ENCODE assay signal across 19 cellular contexts in genomic region chr11:13923182-13923581, GRCh38. TPM values are rescaled to one million over a fixed set of nuclear protein-coding genes. Genes with fewer than 3 reads are reported as not detected.
DNase-seq lines count a peak whose midpoint lies in the region; ATAC-seq and TF ChIP-seq lines count a peak whose summit lies in the region.
"Had no signal": no experiment of that assay in that cellular context is flagged by ENCODE, and none has a peak within 500 bp of the region (broad histone marks: within the 10 kb centered on the region; RNA-seq: fewer than 3 reads in every experiment).

No MANE protein-coding gene starts in this region.

- intact Hi-C loops in gastrocnemius medialis (cut with DNase I; ENCODE audit: low total_unique reads): no loop called here

- H3K9me3 ChIP-seq in Peyer's patch (no peaks in the 10 kb centered on the region), gastrocnemius medialis (no peaks in the 10 kb centered on the region)

- peak overlapping the region; percentile 66 for H3K4me3 Mint-ChIP-seq in activated CD4-positive, alpha-beta T cell treated with anti-CD3 and anti-CD28 coated beads, Interleukin-2, amount 10 ng/mL, durations not matched to agents 7 days and 5 days
- H3K4me3 Mint-ChIP-seq in nephron: no peak overlapping the region

- peak overlapping the region; percentile 99 for H3K27ac Mint-ChIP-seq in activated CD4-positive, alpha-beta T cell treated with anti-CD3 and anti-CD28 coated beads, Interleukin-2, amount 10 ng/mL, durations not matched to agents 7 days and 5 days
- H3K27ac Mint-ChIP-seq in nephron: peak overlapping the region; percentile 15 to 92 (median 42)

- peaks cover 50% of the 10 kb centered on the region for H3K4me1 Mint-ChIP-seq in activated CD4-positive, alpha-beta T cell treated with anti-CD3 and anti-CD28 coated beads, Interleukin-2, amount 10 ng/mL, durations not matched to agents 7 days and 5 days
- H3K4me1 Mint-ChIP-seq in nephron: peaks cover 32% of the 10 kb centered on the region

- H3K9me3 Mint-ChIP-seq in activated CD4-positive, alpha-beta T cell treated with anti-CD3 and anti-CD28 coated beads, Interleukin-2, amount 10 ng/mL, durations not matched to agents 7 days and 5 days: peaks cover 26% of the 10 kb centered on the region
- no peaks in the 10 kb centered on the region for H3K9me3 Mint-ChIP-seq in nephron
- H3K9me3 Mint-ChIP-seq: memory B cell had no signal

- H3K4me1 ChIP-seq in Peyer's patch: peaks cover 0 to 15% (median 8%) of the 10 kb centered on the region in 4 donors
- no peaks in the 10 kb centered on the region for H3K4me1 ChIP-seq in gastrocnemius medialis

- H3K36me3 ChIP-seq in Peyer's patch (no peaks in the 10 kb centered on the region), gastrocnemius medialis (no peaks in the 10 kb centered on the region)

- DNase-seq in activated CD4-positive, alpha-beta T cell treated with anti-CD3 and anti-CD28 coated beads, Interleukin-2, amount 10 ng/mL, durations not matched to agents 7 days and 5 days: no peak
- DNase-seq in activated CD4-positive, alpha-beta T cell treated with anti-CD3 and anti-CD28 coated beads for 4 hours: no peak
- DNase-seq in Peyer's patch (peak in 1 of 3 donors; percentile 51), epithelial cell of proximal tubule (ENCODE audit: low read depth) (peak; percentile 57), gastrocnemius medialis (no peak)
- DNase-seq: activated CD4-positive, alpha-beta T cell treated with anti-CD3 and anti-CD28 coated beads, Interleukin-2, amount 50 U/mL, for 1 hour; activated naive CD4-positive, alpha-beta T cell; erythroblast; hypothalamus; IMR-90; NCI-H1417 treated with DMSO at 0.1 percent for 48 hours; NCI-H524 had no signal

- ATAC-seq in GM21825 (IDR thresholded peaks at IDR 0.05; ENCODE audit: unreplicated experiment) (no peak), HG02981 (IDR thresholded peaks at IDR 0.05; ENCODE audit: unreplicated experiment) (no peak), gastrocnemius medialis (no peak)

- H3K36me3 Mint-ChIP-seq in activated CD4-positive, alpha-beta T cell treated with anti-CD3 and anti-CD28 coated beads, Interleukin-2, amount 10 ng/mL, durations not matched to agents 7 days and 5 days (ENCODE audit: low read depth): peaks cover 38% of the 10 kb centered on the region
- no peaks in the 10 kb centered on the region for H3K36me3 Mint-ChIP-seq in nephron (ENCODE audit: low read depth)
- H3K36me3 Mint-ChIP-seq: memory B cell had no signal

- CTCF ChIA-PET in activated CD4-positive, alpha-beta T cell treated with anti-CD3 and anti-CD28 coated beads, Interleukin-2, amount 10 ng/mL, durations not matched to agents 7 days and 5 days (lab: Charles Lee): no interaction called here

- POLR2A ChIA-PET in activated CD4-positive, alpha-beta T cell treated with anti-CD3 and anti-CD28 coated beads, Interleukin-2, amount 10 ng/mL, durations not matched to agents 7 days and 5 days (lab: Charles Lee): no interaction called here

- no peak overlapping the region for H3K4me3 ChIP-seq in Peyer's patch
- no peak overlapping the region for H3K4me3 ChIP-seq in epithelial cell of proximal tubule (ENCODE audit: low read depth, low read length)
- H3K4me3 ChIP-seq in gastrocnemius medialis: no peak overlapping the region
- H3K4me3 ChIP-seq: smooth muscle cell had no signal

- TF ChIP-seq CTCF in Peyer's patch (IDR thresholded peaks at IDR 0.05) (peak in 3 of 6 experiments; percentile 18 to 43 (median 37)), epithelial cell of proximal tubule (conservative IDR thresholded peaks at IDR 0.05; ENCODE audit: low read depth, low read length) (peak; percentile 62), nephron (IDR thresholded peaks at IDR 0.05; ENCODE audit: unreplicated experiment in 3 of 3) (no peak), gastrocnemius medialis (IDR thresholded peaks at IDR 0.05 in 4 of 5, conservative IDR thresholded peaks at IDR 0.05 in 1 of 5) (no peak)

- peak overlapping the region; percentile 13 to 73 (median 42) for H3K27ac ChIP-seq in Peyer's patch
- H3K27ac ChIP-seq in gastrocnemius medialis: no peak overlapping the region

- in situ Hi-C loops in gastrocnemius medialis (cut with MboI; ENCODE audit: low sequenced_read_pairs in 4 of 4): no loop called here

- TF ChIP-seq POLR2A in Peyer's patch (IDR thresholded peaks at IDR 0.05): no peak
- TF ChIP-seq POLR2A in gastrocnemius medialis (IDR thresholded peaks at IDR 0.05): no peak

- peaks cover 8% of the 10 kb centered on the region for H3K27me3 Mint-ChIP-seq in activated CD4-positive, alpha-beta T cell treated with anti-CD3 and anti-CD28 coated beads, Interleukin-2, amount 10 ng/mL, durations not matched to agents 7 days and 5 days
- H3K27me3 Mint-ChIP-seq in nephron (ENCODE audit: low read depth): peaks cover 10% of the 10 kb centered on the region

- no peaks in the 10 kb centered on the region for H3K27me3 ChIP-seq in Peyer's patch
- H3K27me3 ChIP-seq in gastrocnemius medialis: no peaks in the 10 kb centered on the region

RNA-seq across cellular contexts. Expression of gene SPON1, which starts 39.3 kb away (rescaled TPM):
- total RNA-seq in activated CD4-positive, alpha-beta T cell treated with anti-CD3 and anti-CD28 coated beads, Interleukin-2, amount 10 ng/mL, durations not matched to agents 7 days and 5 days: 1 to 10 TPM; 1.4 to 1.6 TPM
- 10 to 100 TPM; 26.4 to 53.8 (median 48.3) TPM for total RNA-seq in Peyer's patch
- total RNA-seq in epithelial cell of proximal tubule: 20.5 and 22.4 TPM in 2 replicates
- total RNA-seq in gastrocnemius medialis: 1 to 10 TPM in 1 of 4 donors, under 1 TPM in 3; 0.10 to 1.6 (median 0.36) TPM
- total RNA-seq: A673, RPMI7951 had no signal

Comparison
In these comparisons a context has a peak if more than half of its experiments do, and no peak if none do; other contexts are left out.
1. H3K27ac ChIP-seq: peak in Peyer's patch (4 of 4); none in gastrocnemius medialis (0 of 4).